Comparison of ENCODE assay signal across 8 cellular contexts in the genomic region with DNA sequence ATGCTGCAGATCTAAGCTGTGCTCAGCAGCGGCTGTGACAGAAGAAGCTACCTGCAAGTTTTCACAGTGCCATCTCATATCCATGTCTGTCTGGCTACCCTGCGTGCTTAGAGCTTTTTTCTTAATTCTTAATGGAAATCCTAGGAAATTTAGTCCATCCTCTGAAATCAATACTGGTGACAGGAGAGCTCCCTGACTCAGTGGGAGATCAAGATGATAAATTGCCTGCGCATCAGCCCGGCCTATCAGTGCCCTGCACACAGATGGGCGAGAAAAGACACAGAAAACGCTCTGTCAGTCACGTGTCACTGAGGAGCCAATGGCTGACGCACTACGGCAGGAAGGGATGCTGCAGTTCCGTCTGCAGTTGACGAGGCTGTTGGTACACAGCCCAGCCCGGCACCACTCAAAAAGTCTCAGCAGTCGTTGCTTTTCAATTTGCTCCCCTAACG.
DNase-seq lines count a peak whose midpoint lies in the region; ATAC-seq, FAIRE-seq and TF ChIP-seq lines count a peak whose summit lies in the region.

No MANE protein-coding gene starts in this region.

- no peak overlapping the region for H3K27ac ChIP-seq in CD4-positive, alpha-beta T cell (ENCODE audit: low read depth, low read length)
- no peak overlapping the region for H3K27ac ChIP-seq in ascending aorta
- H3K27ac ChIP-seq in iPS-18a (ENCODE audit: low read length): no peak overlapping the region
- H3K27ac ChIP-seq in small intestine (ENCODE audit: low read depth in 1 of 2, low read length in 1 of 2): no peak overlapping the region

- H3K9me3 ChIP-seq in CD4-positive, alpha-beta T cell (ENCODE audit: control insufficient read depth, low read length): no peaks in the 10 kb centered on the region
- H3K9me3 ChIP-seq in ascending aorta (no peaks in the 10 kb centered on the region), iPS-18a (ENCODE audit: control insufficient read depth, low read depth, low read length) (no peaks in the 10 kb centered on the region), small intestine (ENCODE audit: control insufficient read depth, low read depth) (no peaks in the 10 kb centered on the region)

- FAIRE-seq in small intestine (lab: Jason Lieb, UNC): no peak

- POLR2A ChIA-PET in CD4-positive, alpha-beta T cell (lab: Charles Lee): no interaction called here

- no peaks in the 10 kb centered on the region for H3K4me1 ChIP-seq in ascending aorta
- H3K4me1 ChIP-seq in iPS-18a (ENCODE audit: control insufficient read depth, low read depth, low read length): peaks cover 25% of the 10 kb centered on the region
- H3K4me1 ChIP-seq in small intestine (ENCODE audit: control insufficient read depth in 2 of 2, insufficient read depth in 1 of 2, low read depth in 1 of 2, low read length in 1 of 2): no peaks in the 10 kb centered on the region

- H3K4me3 ChIP-seq in ascending aorta (peak overlapping the region; percentile 29 to 47), iPS-18a (ENCODE audit: low read length) (peak overlapping the region; percentile 68), small intestine (ENCODE audit: low read depth in 1 of 2, low read length in 2 of 2) (no peak overlapping the region)

- WGBS in small intestine, 3 donors: 9 to 13% (median 10%) methylated on average over 14 of the region's 14 CpGs

- intact Hi-C loops in CD4-positive, alpha-beta T cell (cut with DNase I, micrococcal nuclease): no loop called here
- intact Hi-C loops in ascending aorta (cut with DNase I): no loop called here

- peak; percentile 99 for ATAC-seq in CD4-positive, alpha-beta T cell (ENCODE audit: poor library complexity)
- ATAC-seq in GM21529 (IDR thresholded peaks at IDR 0.05; ENCODE audit: unreplicated experiment): peak; percentile 59
- ATAC-seq in GM19455 (IDR thresholded peaks at IDR 0.05; ENCODE audit: unreplicated experiment): no peak

- H3K4me3 Mint-ChIP-seq in CD4-positive, alpha-beta T cell: peak overlapping the region; percentile 87

- peak; percentile 23 to 49 (median 32) for DNase-seq in CD4-positive, alpha-beta T cell
- DNase-seq in KG1 (lab: John Stamatoyannopoulos, UW): peak; percentile 7
- peak in 4 of 5 donors; percentile 11 to 52 (median 29) for DNase-seq in T-helper 1 cell
- peak in 1 of 2 donors; percentile 71 for DNase-seq in ascending aorta (ENCODE audit: low spot score in 2 of 2)
- DNase-seq in small intestine: peak; percentile 32

- TF ChIP-seq CTCF in CD4-positive, alpha-beta T cell (IDR thresholded peaks at IDR 0.05): no peak
- TF ChIP-seq CTCF in ascending aorta (IDR thresholded peaks at IDR 0.05): no peak

- peak overlapping the region; percentile 77 for H3K27ac Mint-ChIP-seq in CD4-positive, alpha-beta T cell

- H3K36me3 Mint-ChIP-seq in CD4-positive, alpha-beta T cell (ENCODE audit: low read depth): no peaks in the 10 kb centered on the region

- H3K4me1 Mint-ChIP-seq in CD4-positive, alpha-beta T cell (ENCODE audit: low read depth): peaks cover 5% of the 10 kb centered on the region

- H3K9me3 Mint-ChIP-seq in CD4-positive, alpha-beta T cell: peaks cover 5% of the 10 kb centered on the region

- CTCF ChIA-PET in CD4-positive, alpha-beta T cell (lab: Charles Lee): no interaction called here

- H3K9ac ChIP-seq in iPS-18a (ENCODE audit: low read length): peak overlapping the region; percentile 22

- H3K27me3 ChIP-seq in CD4-positive, alpha-beta T cell (ENCODE audit: control insufficient read depth, insufficient read depth, low read length): no peaks in the 10 kb centered on the region
- H3K27me3 ChIP-seq in ascending aorta (no peaks in the 10 kb centered on the region), iPS-18a (ENCODE audit: control insufficient read depth, insufficient read depth, low read length) (no peaks in the 10 kb centered on the region), small intestine (ENCODE audit: control insufficient read depth in 2 of 2, insufficient read depth in 2 of 2, low read length in 2 of 2) (no peaks in the 10 kb centered on the region)

- H3K36me3 ChIP-seq in ascending aorta (no peaks in the 10 kb centered on the region), iPS-18a (ENCODE audit: control insufficient read depth, low read depth, low read length) (no peaks in the 10 kb centered on the region), small intestine (ENCODE audit: control insufficient read depth in 2 of 2, insufficient read depth in 2 of 2, low read length in 2 of 2) (no peaks in the 10 kb centered on the region)

- no peaks in the 10 kb centered on the region for H3K27me3 Mint-ChIP-seq in CD4-positive, alpha-beta T cell

Comparison
In these comparisons a context has a peak if more than half of its experiments do, and no peak if none do; other contexts are left out.
1. H3K4me3 ChIP-seq: peak in ascending aorta (2 of 2) and iPS-18a (single experiment); none in small intestine (0 of 2).